15 cellular contexts compared by ENCODE assay signal in genomic region chr12:119528241-119528640, GRCh38.
DNase-seq lines count a peak whose midpoint lies in the region; ATAC-seq and TF ChIP-seq lines count a peak whose summit lies in the region.
"Had no signal": no experiment of that assay in that cellular context is flagged by ENCODE, and none has a peak within 500 bp of the region (broad histone marks: within the 10 kb centered on the region; RNA-seq: fewer than 3 reads in every experiment).

No MANE protein-coding gene starts in this region.

- H3K18ac ChIP-seq in neuronal stem cell (ENCODE audit: low read length) = no peak overlapping the region

- no peak overlapping the region for H3K9ac ChIP-seq in neuronal stem cell (ENCODE audit: low read depth, low read length, poor library complexity)

- H3K79me1 ChIP-seq in neuronal stem cell (ENCODE audit: low read depth, low read length) = no peaks in the 10 kb centered on the region

- no peak overlapping the region for H2BK120ac ChIP-seq in neuronal stem cell (ENCODE audit: low read depth, low read length)

- H3K27ac ChIP-seq in neuronal stem cell (replicated peaks; ENCODE audit: low read length) = no peak overlapping the region
- no peak overlapping the region for H3K27ac ChIP-seq in dorsolateral prefrontal cortex
- H3K27ac ChIP-seq in heart left ventricle = no peak overlapping the region
- H3K27ac ChIP-seq: left ventricle myocardium inferior, right atrium auricular region, tibial nerve had no signal

- no peak overlapping the region for H2BK12ac ChIP-seq in neuronal stem cell (ENCODE audit: low read length)

- ATAC-seq in heart left ventricle = no peak

- H3K27me3 ChIP-seq in neuronal stem cell (ENCODE audit: control insufficient read depth in 3 of 3, insufficient read depth in 3 of 3, low read depth in 1 of 3, low read length in 3 of 3) = no peaks in the 10 kb centered on the region
- H3K27me3 ChIP-seq in dorsolateral prefrontal cortex = peaks cover 0 to 2% (median 0%) of the 10 kb centered on the region in 45 donors
- no peaks in the 10 kb centered on the region for H3K27me3 ChIP-seq in heart left ventricle
- H3K27me3 ChIP-seq: right atrium auricular region, tibial nerve had no signal

- WGBS in neuronal stem cell (ENCODE audit: extremely low coverage in 2 of 2, insufficient read length in 2 of 2, insufficient replicate concordance in 1 of 2), 2 donors = no CpG with 5 or more reads among the region's 1 CpG
- 36 to 61% (median 41%) methylated on average over 1 of the region's 1 CpG for WGBS in heart left ventricle, 4 donors

- H4K8ac ChIP-seq in neuronal stem cell (ENCODE audit: low read depth, low read length) = no peak overlapping the region

- H2BK15ac ChIP-seq in neuronal stem cell (ENCODE audit: low read length) = no peak overlapping the region

- H2AFZ ChIP-seq in neuronal stem cell (ENCODE audit: low read length) = no peak overlapping the region

- H3K4me3 ChIP-seq in Jurkat, Clone E6-1 (ENCODE audit: low read length) = no peak overlapping the region
- no peak overlapping the region for H3K4me3 ChIP-seq in epithelial cell of esophagus (ENCODE audit: low read length)
- H3K4me3 ChIP-seq in neuronal stem cell (ENCODE audit: low read length in 2 of 2) = no peak overlapping the region
- H3K4me3 ChIP-seq in dorsolateral prefrontal cortex = no peak overlapping the region
- H3K4me3 ChIP-seq in heart left ventricle = no peak overlapping the region
- H3K4me3 ChIP-seq: left ventricle myocardium inferior, right atrium auricular region, tibial nerve had no signal

- H3K14ac ChIP-seq in neuronal stem cell (ENCODE audit: low read length) = no peak overlapping the region

- TF ChIP-seq CTCF in epithelial cell of esophagus (IDR thresholded peaks at IDR 0.05; ENCODE audit: insufficient read depth, low read depth, low read length, missing control alignments) = no peak
- TF ChIP-seq CTCF in dorsolateral prefrontal cortex (IDR thresholded peaks at IDR 0.05 in 54 of 56, conservative IDR thresholded peaks at IDR 0.05 in 2 of 56; ENCODE audit: low read depth in 1 of 56, partially characterized antibody in 56 of 56) = no peak
- no peak for TF ChIP-seq CTCF in heart left ventricle (IDR thresholded peaks at IDR 0.05)

- no peak overlapping the region for H4K91ac ChIP-seq in neuronal stem cell (ENCODE audit: low read depth, low read length, poor library complexity)

- TF ChIP-seq POLR2A in heart left ventricle (IDR thresholded peaks at IDR 0.05) = no peak

- no peaks in the 10 kb centered on the region for H3K36me3 ChIP-seq in neuronal stem cell (replicated peaks in 1 of 2; ENCODE audit: control insufficient read depth in 2 of 2, insufficient read depth in 2 of 2, low read length in 2 of 2)
- H3K36me3 ChIP-seq in heart left ventricle = no peaks in the 10 kb centered on the region
- H3K36me3 ChIP-seq: left ventricle myocardium inferior, right atrium auricular region, tibial nerve had no signal

- no peak overlapping the region for H3K4ac ChIP-seq in neuronal stem cell (ENCODE audit: low read length)

- H3K9me3 ChIP-seq in neuronal stem cell (replicated peaks in 1 of 2; ENCODE audit: control insufficient read depth in 2 of 2, insufficient read depth in 1 of 2, low read depth in 1 of 2, low read length in 2 of 2) = no peaks in the 10 kb centered on the region
- peaks cover 0 to 8% (median 0%) of the 10 kb centered on the region in 12 donors for H3K9me3 ChIP-seq in heart left ventricle
- H3K9me3 ChIP-seq: right atrium auricular region had no signal

- intact Hi-C loops in dorsolateral prefrontal cortex (cut with DNase I) = no loop called here
- intact Hi-C loops in heart left ventricle (cut with DNase I) = no loop called here

- H3K23ac ChIP-seq in neuronal stem cell (ENCODE audit: low read depth, low read length, poor library complexity) = no peak overlapping the region

- H2AK5ac ChIP-seq in neuronal stem cell (ENCODE audit: low read depth, low read length) = no peak overlapping the region

- H3K4me1 ChIP-seq in neuronal stem cell (ENCODE audit: control insufficient read depth in 2 of 2, insufficient read depth in 1 of 2, low read depth in 1 of 2, low read length in 2 of 2) (no peaks in the 10 kb centered on the region), heart left ventricle (no peaks in the 10 kb centered on the region)
- H3K4me1 ChIP-seq: left ventricle myocardium inferior, right atrium auricular region, tibial nerve had no signal

- no peak overlapping the region for H2BK5ac ChIP-seq in neuronal stem cell (ENCODE audit: low read length)

- H3K4me2 ChIP-seq in neuronal stem cell (ENCODE audit: insufficient read depth, low read length, poor library complexity, severe bottlenecking) = no peak overlapping the region

- peak; percentile 49 for DNase-seq in Jurkat, Clone E6-1 (ENCODE audit: low read depth, low spot score)
- peak; percentile 26 for DNase-seq in epithelial cell of esophagus (ENCODE audit: low read depth)
- peak; percentile 9 for DNase-seq in neuronal stem cell (ENCODE audit: low spot score)
- no peak for DNase-seq in NCI-H510A treated with DMSO at 0.1 percent for 48 hours (lab: John Stamatoyannopoulos, UW)
- DNase-seq in dorsolateral prefrontal cortex = no peak
- no peak for DNase-seq in heart left ventricle
- DNase-seq: activated CD4-positive, alpha-beta T cell treated with anti-CD3 and anti-CD28 coated beads for 1 hour; central memory CD4-positive, alpha-beta T cell; head of caudate nucleus; Karpas-422; left ventricle myocardium inferior; stimulated activated CD4-positive, alpha-beta T cell treated with anti-CD3 and anti-CD28 coated beads, Interleukin-4, amount 100 ng/mL, for 1 hour had no signal

TF ChIP-seq in PFSK-1, 5 proteins besides CTCF, POLR2A, EP300 and RAD21:
- TF ChIP-seq FOXP2 (optimal IDR thresholded peaks at IDR 0.05; ENCODE audit: borderline replicate concordance, extremely low read depth, extremely low read length, insufficient read depth) (no peak), POLR2AphosphoS5 (IDR thresholded peaks at IDR 0.05; ENCODE audit: low read depth, low read length) (no peak), REST (IDR thresholded peaks at IDR 0.05; ENCODE audit: insufficient read depth in 1 of 2, low read depth in 2 of 2, low read length in 2 of 2) (peak; percentile 69 to 89)
TF ChIP-seq in PFSK-1: peak in this region for 1.

Comparison
In these comparisons a context has a peak if more than half of its experiments do, and no peak if none do; other contexts are left out.
1. DNase-seq: peak in Jurkat, Clone E6-1 (single experiment), epithelial cell of esophagus (single experiment) and neuronal stem cell (single experiment); none in NCI-H510A treated with DMSO at 0.1 percent for 48 hours (single experiment), dorsolateral prefrontal cortex (0 of 10) and heart left ventricle (0 of 5).